Comparison of ENCODE assay signal across 11 cellular contexts in genomic region chr2:158600155-158600802, GRCh38.
DNase-seq lines count a peak whose midpoint lies in the region; ATAC-seq and TF ChIP-seq lines count a peak whose summit lies in the region.
"Had no signal": no experiment of that assay in that cellular context is flagged by ENCODE, and none has a peak within 500 bp of the region (broad histone marks: within the 10 kb centered on the region; RNA-seq: fewer than 3 reads in every experiment).

No MANE protein-coding gene starts in this region.

- no peak overlapping the region for H3K27ac Mint-ChIP-seq in H9
- H3K27ac Mint-ChIP-seq: activated naive CD4-positive, alpha-beta T cell treated with anti-CD3 and anti-CD28 coated beads, Interleukin-2, amount 50 U/mL, for 24 hours; memory B cell had no signal

- H3K56ac ChIP-seq in H9 (ENCODE audit: insufficient read length, low read depth, low read length), result no peak overlapping the region

- H2BK120ac ChIP-seq in H9 (ENCODE audit: low read depth, low read length, poor library complexity, severe bottlenecking), result no peak overlapping the region

- peaks cover 0 to 2% (median 0%) of the 10 kb centered on the region in 3 experiments; a peak in 1 of 7 replicates for H3K36me3 Mint-ChIP-seq in H9 (ENCODE audit: insufficient read depth in 1 of 3, low read depth in 3 of 3)
- H3K36me3 Mint-ChIP-seq: memory B cell had no signal

- no peak overlapping the region for H3K27ac ChIP-seq in coronary artery
- H3K27ac ChIP-seq in left lung, result peak overlapping the region in 1 of 2 donors; percentile 35
- no peak overlapping the region for H3K27ac ChIP-seq in H9 (ENCODE audit: insufficient read length, low read depth, low read length)
- H3K27ac ChIP-seq: BLaER1 had no signal

- H3K23ac ChIP-seq in H9 (ENCODE audit: insufficient read length, low read depth, low read length), result no peak overlapping the region

- ATAC-seq in left lung (peak; percentile 63), GM18909 (IDR thresholded peaks at IDR 0.05; ENCODE audit: poor library complexity, unreplicated experiment) (no peak)

- H3K79me1 ChIP-seq in H9 (ENCODE audit: insufficient read depth, low read depth, low read length, poor library complexity, severe bottlenecking), result no peaks in the 10 kb centered on the region

- H3K4me1 ChIP-seq in left lung (peaks cover 0 to 10% of the 10 kb centered on the region in 2 donors), H9 (ENCODE audit: insufficient read depth, low read length) (0 out of 2 replicates have a peak, but pooled peaks cover 6% of the 10 kb centered on the region)
- H3K4me1 ChIP-seq: BLaER1 had no signal

- H3K9me3 Mint-ChIP-seq in H9, result no peaks in the 10 kb centered on the region
- H3K9me3 Mint-ChIP-seq: activated naive CD4-positive, alpha-beta T cell treated with anti-CD3 and anti-CD28 coated beads, Interleukin-2, amount 50 U/mL, for 24 hours; memory B cell had no signal

- H3K23me2 ChIP-seq in H9 (ENCODE audit: insufficient read length, low read depth, low read length, poor library complexity, severe bottlenecking), result no peaks in the 10 kb centered on the region

- H3K18ac ChIP-seq in H9 (ENCODE audit: insufficient read length, low read depth, low read length), result no peak overlapping the region

- H4K20me1 ChIP-seq in H9 (ENCODE audit: control insufficient read depth, insufficient read depth, insufficient read length), result no peaks in the 10 kb centered on the region
- H4K20me1 ChIP-seq: BLaER1 had no signal

- H2BK5ac ChIP-seq in H9 (ENCODE audit: insufficient read length, low read length), result no peak overlapping the region

- H4K5ac ChIP-seq in H9 (ENCODE audit: insufficient read length, low read depth, low read length), result no peak overlapping the region

- no peaks in the 10 kb centered on the region for H3K27me3 Mint-ChIP-seq in H9 (ENCODE audit: low read depth)
- H3K27me3 Mint-ChIP-seq: activated naive CD4-positive, alpha-beta T cell treated with anti-CD3 and anti-CD28 coated beads, Interleukin-2, amount 50 U/mL, for 24 hours; memory B cell had no signal

- no peak overlapping the region for H3K9ac ChIP-seq in H9 (ENCODE audit: extremely low read depth, insufficient read length, low read length)
- H3K9ac ChIP-seq: BLaER1 had no signal

- TF ChIP-seq CTCF in LNCaP clone FGC (IDR thresholded peaks at IDR 0.05; ENCODE audit: control insufficient read depth, extremely low read depth, insufficient read depth) (no peak), coronary artery (IDR thresholded peaks at IDR 0.05) (no peak), left lung (IDR thresholded peaks at IDR 0.05) (no peak), H9 (conservative IDR thresholded peaks at IDR 0.05) (no peak)

- H3K4me2 ChIP-seq in H9 (ENCODE audit: insufficient read depth, insufficient read length, low read length), result no peak overlapping the region
- H3K4me2 ChIP-seq: BLaER1 had no signal

- H2AFZ ChIP-seq in H9 (ENCODE audit: low read length), result no peak overlapping the region

- no peak overlapping the region for H3K4me3 Mint-ChIP-seq in H9
- H3K4me3 Mint-ChIP-seq: activated naive CD4-positive, alpha-beta T cell treated with anti-CD3 and anti-CD28 coated beads, Interleukin-2, amount 50 U/mL, for 24 hours; memory B cell had no signal

- no CpG with 5 or more reads among the region's 3 CpGs for WGBS in H9 (ENCODE audit: extremely low coverage, insufficient read length, low lambda C conversion rate)

- no peak overlapping the region for H4K91ac ChIP-seq in H9 (ENCODE audit: insufficient read length, low read depth, low read length)

- peaks cover 7 to 13% of the 10 kb centered on the region in 2 experiments for H3K4me1 Mint-ChIP-seq in H9
- H3K4me1 Mint-ChIP-seq: activated naive CD4-positive, alpha-beta T cell treated with anti-CD3 and anti-CD28 coated beads, Interleukin-2, amount 50 U/mL, for 24 hours; memory B cell had no signal

- H3K79me2 ChIP-seq in H9 (ENCODE audit: insufficient read depth, low read length), result no peaks in the 10 kb centered on the region

- H3K36me3 ChIP-seq in left lung, result no peaks in the 10 kb centered on the region
- H3K36me3 ChIP-seq: BLaER1 had no signal

- no peak overlapping the region for H3T11ph ChIP-seq in H9 (ENCODE audit: low read length)

- no peak overlapping the region for H2AK5ac ChIP-seq in H9 (ENCODE audit: insufficient read length, low read length)

- no peak overlapping the region for H3K14ac ChIP-seq in H9 (ENCODE audit: insufficient read depth, low read length)

- H4K8ac ChIP-seq in H9 (replicated peaks; ENCODE audit: insufficient read length, low read depth, low read length), result no peak overlapping the region

- H2BK20ac ChIP-seq in H9 (ENCODE audit: low read depth, low read length, poor library complexity, severe bottlenecking), result no peak overlapping the region

- H3K4ac ChIP-seq in H9 (ENCODE audit: low read depth, low read length), result no peak overlapping the region

- intact Hi-C loops in left lung (cut with DNase I), result no loop called here

- H3K27me3 ChIP-seq in left lung (no peaks in the 10 kb centered on the region), H9 (ENCODE audit: insufficient read depth, low read length) (no peaks in the 10 kb centered on the region)
- H3K27me3 ChIP-seq: BLaER1 had no signal

- DNase-seq in A172 (ENCODE audit: low spot score) (peak; percentile 84), LNCaP clone FGC (ENCODE audit: low read depth) (peak; percentile 72), coronary artery (ENCODE audit: low spot score) (no peak), left lung (peak in 1 of 2 donors; percentile 39), H9 (no peak), SHP77 (lab: John Stamatoyannopoulos, UW) (no peak)
- no peak for DNase-seq in activated CD4-positive, alpha-beta T cell treated with anti-CD3 and anti-CD28 coated beads, Interleukin-2, amount 50 U/mL, for 48 hours

- H3K9me3 ChIP-seq in left lung (no peaks in the 10 kb centered on the region), H9 (ENCODE audit: control insufficient read depth, low read depth, low read length) (no peaks in the 10 kb centered on the region)
- H3K9me3 ChIP-seq: BLaER1 had no signal

- H2BK15ac ChIP-seq in H9 (ENCODE audit: low read depth, low read length), result no peak overlapping the region

- no peak overlapping the region for H2BK12ac ChIP-seq in H9 (ENCODE audit: insufficient read length, low read depth, low read length)

- no peak overlapping the region for H3K4me3 ChIP-seq in LNCaP clone FGC (ENCODE audit: low read depth, low read length)
- peak overlapping the region; percentile 9 for H3K4me3 ChIP-seq in coronary artery
- H3K4me3 ChIP-seq in left lung, result no peak overlapping the region
- H3K4me3 ChIP-seq: BLaER1 had no signal

Comparison
In these comparisons a context has a peak if more than half of its experiments do, and no peak if none do; other contexts are left out.
1. DNase-seq: peak in A172 (single experiment) and LNCaP clone FGC (single experiment); none in coronary artery (single experiment), H9 (single experiment), activated CD4-positive, alpha-beta T cell treated with anti-CD3 and anti-CD28 coated beads, Interleukin-2, amount 50 U/mL, for 48 hours (0 of 2) and SHP77 (0 of 2).